Comparison of ENCODE assay signal across 8 cellular contexts in the genomic region with DNA sequence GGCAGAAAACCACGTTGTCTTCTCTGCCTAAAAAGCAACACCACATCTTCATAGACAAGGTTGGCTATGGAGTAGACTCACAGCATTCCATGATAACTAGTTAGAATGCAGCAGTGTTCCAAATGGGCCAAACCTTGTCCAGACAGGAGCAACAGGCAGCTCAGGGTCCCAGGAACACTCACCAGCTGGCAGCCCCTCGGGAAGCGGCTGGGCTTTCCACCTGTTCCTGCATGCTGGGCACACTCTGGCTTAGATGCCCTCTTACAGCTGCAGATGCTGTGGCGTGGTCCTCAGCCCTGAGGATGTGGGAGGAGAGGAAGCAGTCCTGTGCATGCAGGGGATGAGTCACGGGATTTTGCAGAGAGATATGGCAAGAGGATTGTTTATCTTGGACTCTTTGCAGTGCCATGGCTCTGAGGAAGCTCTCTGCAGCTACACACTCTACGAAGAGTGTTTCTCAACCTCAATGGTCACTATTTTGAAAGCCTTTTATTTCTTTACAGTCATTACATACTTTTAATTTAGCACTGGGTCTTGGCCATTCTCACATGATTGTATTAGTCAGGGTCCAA. TPM values are rescaled to one million over a fixed set of nuclear protein-coding genes. Genes with fewer than 3 reads are reported as not detected.
DNase-seq lines count a peak whose midpoint lies in the region; ATAC-seq, FAIRE-seq and TF ChIP-seq lines count a peak whose summit lies in the region.

No MANE protein-coding gene starts in this region.

- no peak overlapping the region for H3K4me3 ChIP-seq in K562
- no peak overlapping the region for H3K4me3 ChIP-seq in HepG2 (replicated peaks in 1 of 3; ENCODE audit: insufficient read depth in 1 of 3, low read depth in 2 of 3, low read length in 3 of 3)
- no peak overlapping the region for H3K4me3 ChIP-seq in OCI-LY7 (ENCODE audit: low read depth, low read length, poor library complexity, severe bottlenecking)

- TF ChIP-seq POLR2A in K562 (conservative IDR thresholded peaks at IDR 0.05) (no peak), HepG2 (IDR thresholded peaks at IDR 0.05; ENCODE audit: insufficient read depth in 1 of 2, low read depth in 2 of 2, low read length in 2 of 2) (no peak)

- intact Hi-C loops in K562 (cut with micrococcal nuclease): loop anchor here (5.0 kb wide), 1 partner anchor 44 kb away; no protein-coding TSS in a partner anchor
- intact Hi-C loops in HepG2 (cut with micrococcal nuclease; ENCODE audit: unreplicated experiment): no loop called here
- intact Hi-C loops in OCI-LY7 (cut with micrococcal nuclease; ENCODE audit: unreplicated experiment): no loop called here

- ATAC-seq in K562: peak; percentile 97
- peak; percentile 69; the same call in 2 of the 3 replicates for ATAC-seq in HepG2
- no peak for ATAC-seq in GM21786 (IDR thresholded peaks at IDR 0.05; ENCODE audit: unreplicated experiment)
- ATAC-seq in HG03521 (IDR thresholded peaks at IDR 0.05; ENCODE audit: unreplicated experiment): no peak

- POLR2A ChIA-PET in K562 (lab: Yijun Ruan, JAX) (interaction anchor here (0.6 to 1.2 kb wide), 4 partner anchors 10 to 20 kb away, joined by 3 to 4 read pairs (median 3); partner anchors contain the start of gene NRROS), HepG2 (lab: Yijun Ruan, JAX) (no interaction called here), OCI-LY7 (lab: Charles Lee) (no interaction called here)

- peaks cover 23% of the 10 kb centered on the region; the same call in 2 of the 3 replicates for H3K79me2 ChIP-seq in K562 (ENCODE audit: control insufficient read depth, insufficient read depth, low read length)
- H3K79me2 ChIP-seq in HepG2 (ENCODE audit: insufficient read depth, low read length): no peaks in the 10 kb centered on the region
- H3K79me2 ChIP-seq in OCI-LY7 (ENCODE audit: insufficient read depth, low read depth, low read length): no peaks in the 10 kb centered on the region

- TF ChIP-seq EP300 in K562 (IDR thresholded peaks at IDR 0.05; ENCODE audit: low read length) (peak; percentile 79; the same call in 1 of the 2 replicates), HepG2 (IDR thresholded peaks at IDR 0.05; ENCODE audit: low read depth in 2 of 2, low read length in 2 of 2) (no peak), HepG2 (CRISPR knock-in tag; IDR thresholded peaks at IDR 0.05; ENCODE audit: borderline replicate concordance) (no peak)

- H3K9me3 ChIP-seq in K562 (replicated peaks; ENCODE audit: control insufficient read depth, insufficient read depth, low read depth, low read length) (no peaks in the 10 kb centered on the region), HepG2 (ENCODE audit: low read length) (no peaks in the 10 kb centered on the region), OCI-LY7 (ENCODE audit: low read length) (no peaks in the 10 kb centered on the region)

- H2AFZ ChIP-seq in K562 (ENCODE audit: low read depth, low read length) (no peak overlapping the region), HepG2 (ENCODE audit: low read length) (no peak overlapping the region), OCI-LY7 (ENCODE audit: low read length) (no peak overlapping the region)

- no peaks in the 10 kb centered on the region for H3K9me2 ChIP-seq in OCI-LY7 (ENCODE audit: insufficient read depth, low read length)

- DNase-seq in Daoy (ENCODE audit: low read depth): peak; percentile 94
- DNase-seq in NCI-H2196 treated with DMSO at 0.1 percent for 48 hours (lab: John Stamatoyannopoulos, UW; ENCODE audit: unreplicated experiment): peak; percentile 93
- peak; percentile 42 to 90 (median 65) for DNase-seq in K562 (ENCODE audit: extremely low read depth in 1 of 4, low spot score in 3 of 4)
- peak; percentile 36 for DNase-seq in HepG2 (ENCODE audit: low spot score)
- no peak for DNase-seq in OCI-LY7 (ENCODE audit: low spot score)
- no peak for DNase-seq in NCI-H1092 (lab: John Stamatoyannopoulos, UW)

- H4K20me1 ChIP-seq in K562 (replicated peaks; ENCODE audit: control insufficient read depth, insufficient read depth, low read length) (no peaks in the 10 kb centered on the region), HepG2 (ENCODE audit: insufficient read depth, low read length) (no peaks in the 10 kb centered on the region), OCI-LY7 (ENCODE audit: insufficient read depth, low read length) (no peaks in the 10 kb centered on the region; the same call in 1 of the 2 replicates)

- H3K4me2 ChIP-seq in K562 (ENCODE audit: insufficient read depth, low read length) (peak overlapping the region; percentile 36), HepG2 (ENCODE audit: low read depth, low read length) (no peak overlapping the region), OCI-LY7 (ENCODE audit: low read length) (no peak overlapping the region)

- H3K9me1 ChIP-seq in K562 (ENCODE audit: control insufficient read depth, insufficient read depth, low read length): no peaks in the 10 kb centered on the region

- H3K27ac ChIP-seq in K562 (ENCODE audit: extremely low read depth, low read depth, low read length) (0 out of 3 replicates have a peak overlapping the region, but pooled peaks have one; percentile 38), HepG2 (ENCODE audit: extremely low read length, insufficient read depth, low read length) (no peak overlapping the region), OCI-LY7 (ENCODE audit: low read depth, low read length, poor library complexity, severe bottlenecking) (no peak overlapping the region)

- H3K9ac ChIP-seq in K562 (ENCODE audit: insufficient read depth in 1 of 2, low read depth in 2 of 2, low read length in 2 of 2): 0 out of 4 replicates have a peak overlapping the region, but pooled peaks of 1 of the 2 experiments have one; percentile 32
- H3K9ac ChIP-seq in HepG2 (ENCODE audit: insufficient read depth, low read depth, low read length): no peak overlapping the region

- FAIRE-seq in K562 (lab: Jason Lieb, UNC) (peak; percentile 97), HepG2 (lab: Jason Lieb, UNC) (no peak)

- H3K4me1 ChIP-seq in K562 (replicated peaks in 1 of 2; ENCODE audit: control insufficient read depth in 2 of 2, insufficient read depth in 2 of 2, low read length in 2 of 2): peaks cover 14 to 27% of the 10 kb centered on the region in 2 experiments
- no peaks in the 10 kb centered on the region for H3K4me1 ChIP-seq in HepG2 (ENCODE audit: insufficient read depth, low read length)
- H3K4me1 ChIP-seq in OCI-LY7 (ENCODE audit: insufficient read depth, low read length, poor library complexity, severe bottlenecking): no peaks in the 10 kb centered on the region

- H3K36me3 ChIP-seq in K562 (ENCODE audit: control insufficient read depth, insufficient read depth, low read length): peaks cover 31% of the 10 kb centered on the region; the same call in 2 of the 3 replicates
- H3K36me3 ChIP-seq in HepG2 (replicated peaks in 1 of 2; ENCODE audit: control insufficient read depth in 1 of 2, insufficient read depth in 2 of 2, low read length in 2 of 2): no peaks in the 10 kb centered on the region
- no peaks in the 10 kb centered on the region for H3K36me3 ChIP-seq in OCI-LY7 (ENCODE audit: insufficient read depth, low read length)

- TF ChIP-seq RAD21 in K562 (CRISPR knock-in tag; conservative IDR thresholded peaks at IDR 0.05 in 1 of 2, IDR thresholded peaks at IDR 0.05 in 1 of 2) (no peak), HepG2 (CRISPR knock-in tag; IDR thresholded peaks at IDR 0.05) (no peak)

- BruUV-seq in K562 (replicated peaks; lab: Mats Ljungman, UMichigan) (no TSS peak), HepG2 (replicated peaks; lab: Mats Ljungman, UMichigan) (no TSS peak), OCI-LY7 (replicated peaks; lab: Mats Ljungman, UMichigan) (no TSS peak)

- in situ Hi-C loops in K562 (cut with MboI): no loop called here
- in situ Hi-C loops in HepG2 (cut with HindIII; ENCODE audit: extremely low pct_ligation_motif_present, low pct_unique_long_range_greater_than_20kb): no loop called here

- WGBS in K562 (ENCODE audit: insufficient coverage, low coverage, missing lambda C conversion rate): 3% methylated on average over 6 of the region's 6 CpGs
- WGBS in HepG2 (ENCODE audit: low lambda C conversion rate): 18% methylated on average over 2 of the region's 6 CpGs

- no peaks in the 10 kb centered on the region for H3K27me3 ChIP-seq in K562 (ENCODE audit: control insufficient read depth in 2 of 2, insufficient read depth in 2 of 2, low read length in 2 of 2)
- H3K27me3 ChIP-seq in HepG2 (ENCODE audit: control insufficient read depth in 1 of 2, insufficient read depth in 2 of 2, low read length in 2 of 2): peaks cover 4 to 34% of the 10 kb centered on the region in 2 experiments; a peak in 4 of 5 replicates

- CTCF ChIA-PET in K562 (lab: Yijun Ruan, JAX; ENCODE audit: low intra/inter-chr PET ratio): no interaction called here
- CTCF ChIA-PET in HepG2 (lab: Yijun Ruan, JAX; ENCODE audit: low intra/inter-chr PET ratio, low total read pairs): no interaction called here
- CTCF ChIA-PET in OCI-LY7 (lab: Charles Lee; ENCODE audit: unreplicated experiment): no interaction called here

- TF ChIP-seq CTCF in K562 (IDR thresholded peaks at IDR 0.05 in 2 of 3, conservative IDR thresholded peaks at IDR 0.05 in 1 of 3; ENCODE audit: insufficient read depth in 2 of 3, low read depth in 1 of 3, low read length in 3 of 3) (no peak), HepG2 (CRISPR knock-in tag; IDR thresholded peaks at IDR 0.05) (no peak), OCI-LY7 (conservative IDR thresholded peaks at IDR 0.05; ENCODE audit: low read length) (no peak)

RNA-seq across cellular contexts. Expression of gene NRROS, which starts 11.3 kb away (rescaled TPM):
- total RNA-seq in Daoy (2014; rRNA removed; shearing (Covaris generic)): 2.1 and 2.5 TPM in 2 replicates
- total RNA-seq in K562 (2011; cell fraction: chromatin; rRNA removed; ENCODE audit: low replicate concordance): 7.2 and 22.0 TPM in 2 replicates
- 15.8 and 20.0 TPM in 2 replicates for total RNA-seq in K562 (2011; cell fraction: nucleolus; rRNA removed)
- total RNA-seq in K562 (2011; cell fraction: nucleoplasm; rRNA removed): 8.9 and 10.3 TPM in 2 replicates
- total RNA-seq in K562 (2014; rRNA removed) (4.6 and 6.9 TPM in 2 replicates), K562 (2014; rRNA removed; fragmentation: Illumina TruSeq; extraction: Trizol) (1.2 and 2.1 TPM in 2 replicates), K562 (2015; rRNA removed; fragmentation: Illumina TruSeq; extraction: Trizol) (3.7 and 3.8 TPM in 2 replicates), K562 (2021) (13.0 and 13.8 TPM in 2 replicates), HepG2 (2016; rRNA removed; fragmentation: Illumina TruSeq; extraction: Trizol) (not detected in 2 replicates), OCI-LY7 (2022) (3.7 and 3.8 TPM in 2 replicates)
- polyA plus RNA-seq in K562 (2011; rRNA removed) (2.2 and 7.1 TPM in 2 replicates), K562 (2014; fragmentation: Illumina TruSeq; extraction: Trizol) (5.4 and 8.9 TPM in 2 replicates), K562 (2014; fragmentation: Nextera tagmentation; extraction: Ambion mirVana) (under 1 TPM; 0.34 to 0.35 TPM), K562 (2014; rRNA removed) (4.6 and 6.4 TPM in 2 replicates), HepG2 (2011; rRNA removed) (not detected in 2 replicates)
- 2.7 and 5.0 TPM in 2 replicates for polyA plus RNA-seq in K562 (2011; cell fraction: cytosol; rRNA removed)
- polyA plus RNA-seq in K562 (2011; cell fraction: nucleus; rRNA removed): 5.4 and 8.2 TPM in 2 replicates
- polyA plus RNA-seq in K562 (2012): 16.4 and 25.4 TPM in 2 replicates
- 3.0 and 3.7 TPM in 2 replicates for polyA minus RNA-seq in K562 (2011; rRNA and poly(A)+ RNA removed)
- polyA minus RNA-seq in K562 (2011; cell fraction: cytosol; rRNA and poly(A)+ RNA removed): 5.2 and 6.3 TPM in 2 replicates
- 2.1 and 4.6 TPM in 2 replicates for polyA minus RNA-seq in K562 (2011; cell fraction: nucleus; rRNA and poly(A)+ RNA removed)
- not detected in 2 replicates for total RNA-seq in HepG2 (2016; cell fraction: cytosol; rRNA removed; fragmentation: Illumina TruSeq; extraction: Trizol; ENCODE audit: low read depth)
- total RNA-seq in HepG2 (2016; cell fraction: insoluble cytoplasmic fraction; rRNA removed; fragmentation: Illumina TruSeq; extraction: Trizol): not detected in 2 replicates
- not detected in 2 replicates for total RNA-seq in HepG2 (2016; cell fraction: membrane; rRNA removed; fragmentation: Illumina TruSeq; extraction: Trizol)
- total RNA-seq in HepG2 (2016; cell fraction: nucleus; rRNA removed; fragmentation: Illumina TruSeq; extraction: Trizol): not detected in 2 replicates
- not detected in 2 replicates for polyA plus RNA-seq in HepG2 (2011; cell fraction: cytosol; rRNA removed)
- not detected in 2 replicates for polyA plus RNA-seq in HepG2 (2011; cell fraction: nucleus; rRNA removed)
- not detected in 2 replicates for polyA plus RNA-seq in HepG2 (2012)
- not detected in 2 replicates for polyA plus RNA-seq in HepG2 (2016; cell fraction: cytosol; fragmentation: Illumina TruSeq; extraction: Trizol; ENCODE audit: low read depth)
- not detected in 2 replicates for polyA plus RNA-seq in HepG2 (2016; cell fraction: insoluble cytoplasmic fraction; fragmentation: Illumina TruSeq; extraction: Trizol; ENCODE audit: low read depth)
- polyA plus RNA-seq in HepG2 (2016; cell fraction: membrane; fragmentation: Illumina TruSeq; extraction: Trizol; ENCODE audit: low read depth): not detected in 2 replicates
- polyA plus RNA-seq in HepG2 (2016; cell fraction: nucleus; fragmentation: Illumina TruSeq; extraction: Trizol; ENCODE audit: insufficient read depth, low read depth): not detected in 2 replicates
- polyA minus RNA-seq in HepG2 (2011; rRNA and poly(A)+ RNA removed; ENCODE audit: low replicate concordance): not detected in 2 replicates
- not detected in 2 replicates for polyA minus RNA-seq in HepG2 (2011; cell fraction: cytosol; rRNA and poly(A)+ RNA removed)
- not detected in 2 replicates for polyA minus RNA-seq in HepG2 (2011; cell fraction: nucleus; rRNA and poly(A)+ RNA removed)
- total RNA-seq in OCI-LY7 (2014; rRNA removed; shearing (Covaris generic)): 0.51 and 1.1 TPM in 2 replicates

Comparison
In these comparisons a context has a peak if more than half of its experiments do, and no peak if none do; other contexts are left out.
1. DNase-seq: peak in Daoy (single experiment), NCI-H2196 treated with DMSO at 0.1 percent for 48 hours (single experiment), K562 (4 of 4) and HepG2 (single experiment); none in OCI-LY7 (single experiment) and NCI-H1092 (single experiment).
2. ATAC-seq: peak in K562 (single experiment) and HepG2 (single experiment); none in GM21786 (single experiment) and HG03521 (single experiment).